ENCODE assay signal across 20 cellular contexts in the genomic region with DNA sequence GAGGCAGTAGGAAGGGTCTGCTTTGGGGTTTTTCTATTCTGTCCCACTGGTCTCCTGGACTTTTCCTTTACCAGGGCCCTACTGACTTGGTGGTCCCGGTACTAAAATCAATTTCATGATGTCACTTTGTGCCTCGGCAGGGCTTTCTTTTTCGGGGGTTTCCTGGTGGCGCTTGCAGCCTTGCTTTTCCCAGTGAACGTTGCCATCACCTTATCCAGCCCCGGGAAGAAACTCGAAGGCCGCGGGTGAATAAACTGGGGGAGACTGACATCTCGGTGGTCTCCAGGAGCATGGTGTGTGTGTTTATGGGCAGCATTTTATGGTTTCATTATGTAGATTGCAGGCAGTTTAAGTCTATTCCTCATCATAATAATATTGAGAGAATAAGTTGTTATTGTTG.
"Had no signal": no experiment of that assay in that cellular context is flagged by ENCODE, and none has a peak within 500 bp of the region (broad histone marks: within the 10 kb centered on the region; RNA-seq: fewer than 3 reads in every experiment).

No MANE protein-coding gene starts in this region.

- H3K4me3 ChIP-seq: ascending aorta, prostate gland, right atrium auricular region, tibial artery had no signal

- H3K9me3 ChIP-seq: ascending aorta, prostate gland, right atrium auricular region, tibial artery had no signal

- H3K36me3 ChIP-seq: ascending aorta, prostate gland, right atrium auricular region, tibial artery had no signal

- H3K4me1 ChIP-seq: prostate gland had no signal

- ATAC-seq: effector memory CD8-positive, alpha-beta T cell; left lobe of liver; stimulated activated naive CD8-positive, alpha-beta T cell treated with anti-CD3 and anti-CD28 coated beads, Interleukin-15, Interleukin-2, amounts not matched to agents 100 U/mL and 50 U/mL, for 24 hours had no signal

- H3K27ac ChIP-seq: ascending aorta, prostate gland, right atrium auricular region, tibial artery, VCaP had no signal

- H3K9me3 Mint-ChIP-seq: activated T-helper 1 cell treated with anti-CD3 and anti-CD28 coated beads, Interleukin-12 subunit alpha, Interleukin-12 subunit beta, Interleukin-2, Interleukin-4 antibody, amounts not matched to agents 30 ng/mL and 10 ng/mL and 1 ng/mL, durations not matched to agents 14 hours and 24 hours and 36 hours; effector memory CD8-positive, alpha-beta T cell had no signal

- FAIRE-seq: urothelium cell line had no signal

- DNase-seq: activated CD4-positive, alpha-beta T cell treated with anti-CD3 and anti-CD28 coated beads, Interleukin-2, amount 50 U/mL, for 1 hour; activated CD4-positive, CD25-positive, alpha-beta regulatory T cell treated with anti-CD3 and anti-CD28 coated beads, Interleukin-2, amount 50 U/mL, for 72 hours; activated naive CD4-positive, alpha-beta T cell; cerebellar nuclear complex; dermis blood vessel endothelial cell; effector memory CD8-positive, alpha-beta T cell; hypothalamus; mammary epithelial cell; occipital lobe; stimulated activated naive CD8-positive, alpha-beta T cell treated with anti-CD3 and anti-CD28 coated beads, Interleukin-15, Interleukin-2, amounts not matched to agents 100 U/mL and 50 U/mL, for 24 hours; substantia nigra; SW 1271 had no signal

- H3K4me3 Mint-ChIP-seq: activated T-helper 1 cell treated with anti-CD3 and anti-CD28 coated beads, Interleukin-12 subunit alpha, Interleukin-12 subunit beta, Interleukin-2, Interleukin-4 antibody, amounts not matched to agents 30 ng/mL and 10 ng/mL and 1 ng/mL, durations not matched to agents 14 hours and 24 hours and 36 hours; effector memory CD8-positive, alpha-beta T cell had no signal

- H3K27me3 ChIP-seq: ascending aorta, right atrium auricular region had no signal

- H3K27ac Mint-ChIP-seq: activated T-helper 1 cell treated with anti-CD3 and anti-CD28 coated beads, Interleukin-12 subunit alpha, Interleukin-12 subunit beta, Interleukin-2, Interleukin-4 antibody, amounts not matched to agents 30 ng/mL and 10 ng/mL and 1 ng/mL, durations not matched to agents 14 hours and 24 hours and 36 hours; effector memory CD8-positive, alpha-beta T cell had no signal
